1 cellular context compared by ENCODE assay signal in genomic region chr11:130002846-130003716, GRCh38.
TF ChIP-seq lines count a peak whose summit lies in the region.

No MANE protein-coding gene starts in this region.

TF ChIP-seq in HepG2, 621 proteins besides CTCF, POLR2A, EP300 and RAD21 (continued from another document and continues in another):
- TF ChIP-seq, protein P1, sequence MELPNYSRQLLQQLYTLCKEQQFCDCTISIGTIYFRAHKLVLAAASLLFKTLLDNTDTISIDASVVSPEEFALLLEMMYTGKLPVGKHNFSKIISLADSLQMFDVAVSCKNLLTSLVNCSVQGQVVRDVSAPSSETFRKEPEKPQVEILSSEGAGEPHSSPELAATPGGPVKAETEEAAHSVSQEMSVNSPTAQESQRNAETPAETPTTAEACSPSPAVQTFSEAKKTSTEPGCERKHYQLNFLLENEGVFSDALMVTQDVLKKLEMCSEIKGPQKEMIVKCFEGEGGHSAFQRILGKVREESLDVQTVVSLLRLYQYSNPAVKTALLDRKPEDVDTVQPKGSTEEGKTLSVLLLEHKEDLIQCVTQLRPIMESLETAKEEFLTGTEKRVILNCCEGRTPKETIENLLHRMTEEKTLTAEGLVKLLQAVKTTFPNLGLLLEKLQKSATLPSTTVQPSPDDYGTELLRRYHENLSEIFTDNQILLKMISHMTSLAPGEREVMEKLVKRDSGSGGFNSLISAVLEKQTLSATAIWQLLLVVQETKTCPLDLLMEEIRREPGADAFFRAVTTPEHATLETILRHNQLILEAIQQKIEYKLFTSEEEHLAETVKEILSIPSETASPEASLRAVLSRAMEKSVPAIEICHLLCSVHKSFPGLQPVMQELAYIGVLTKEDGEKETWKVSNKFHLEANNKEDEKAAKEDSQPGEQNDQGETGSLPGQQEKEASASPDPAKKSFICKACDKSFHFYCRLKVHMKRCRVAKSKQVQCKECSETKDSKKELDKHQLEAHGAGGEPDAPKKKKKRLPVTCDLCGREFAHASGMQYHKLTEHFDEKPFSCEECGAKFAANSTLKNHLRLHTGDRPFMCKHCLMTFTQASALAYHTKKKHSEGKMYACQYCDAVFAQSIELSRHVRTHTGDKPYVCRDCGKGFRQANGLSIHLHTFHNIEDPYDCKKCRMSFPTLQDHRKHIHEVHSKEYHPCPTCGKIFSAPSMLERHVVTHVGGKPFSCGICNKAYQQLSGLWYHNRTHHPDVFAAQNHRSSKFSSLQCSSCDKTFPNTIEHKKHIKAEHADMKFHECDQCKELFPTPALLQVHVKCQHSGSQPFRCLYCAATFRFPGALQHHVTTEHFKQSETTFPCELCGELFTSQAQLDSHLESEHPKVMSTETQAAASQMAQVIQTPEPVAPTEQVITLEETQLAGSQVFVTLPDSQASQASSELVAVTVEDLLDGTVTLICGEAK (IDR thresholded peaks at IDR 0.05), result no peak
- TF ChIP-seq, protein P1 (CRISPR knock-in tag; IDR thresholded peaks at IDR 0.05), result peak; percentile 82; the same call in 1 of the 2 replicates
- TF ChIP-seq ZNF644 (CRISPR knock-in tag; IDR thresholded peaks at IDR 0.05; ENCODE audit: low read depth), result 0 out of 2 replicates have a peak, but pooled peaks have one; percentile 36
- peak; percentile 92; the same call in 1 of the 2 replicates for TF ChIP-seq ZNF616 (CRISPR knock-in tag; IDR thresholded peaks at IDR 0.05; ENCODE audit: low read depth)
- TF ChIP-seq, protein P2, sequence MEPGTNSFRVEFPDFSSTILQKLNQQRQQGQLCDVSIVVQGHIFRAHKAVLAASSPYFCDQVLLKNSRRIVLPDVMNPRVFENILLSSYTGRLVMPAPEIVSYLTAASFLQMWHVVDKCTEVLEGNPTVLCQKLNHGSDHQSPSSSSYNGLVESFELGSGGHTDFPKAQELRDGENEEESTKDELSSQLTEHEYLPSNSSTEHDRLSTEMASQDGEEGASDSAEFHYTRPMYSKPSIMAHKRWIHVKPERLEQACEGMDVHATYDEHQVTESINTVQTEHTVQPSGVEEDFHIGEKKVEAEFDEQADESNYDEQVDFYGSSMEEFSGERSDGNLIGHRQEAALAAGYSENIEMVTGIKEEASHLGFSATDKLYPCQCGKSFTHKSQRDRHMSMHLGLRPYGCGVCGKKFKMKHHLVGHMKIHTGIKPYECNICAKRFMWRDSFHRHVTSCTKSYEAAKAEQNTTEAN (CRISPR knock-in tag; conservative IDR thresholded peaks at IDR 0.05), result peak; percentile 81; the same call in 1 of the 2 replicates
- TF ChIP-seq ZMYM3 (CRISPR knock-in tag; IDR thresholded peaks at IDR 0.05), result no peak
- TF ChIP-seq MBD4 (IDR thresholded peaks at IDR 0.05; ENCODE audit: borderline replicate concordance, low read length), result no peak
- TF ChIP-seq ZNF788 (CRISPR knock-in tag; IDR thresholded peaks at IDR 0.05; ENCODE audit: borderline replicate concordance), result peak; percentile 78; the same call in 1 of the 2 replicates
- TF ChIP-seq HNF4G (IDR thresholded peaks at IDR 0.05; ENCODE audit: borderline replicate concordance, low read depth, low read length), result no peak
- 0 out of 2 replicates have a peak, but pooled peaks have one; percentile 30 for TF ChIP-seq HNF4G (CRISPR knock-in tag; IDR thresholded peaks at IDR 0.05; ENCODE audit: borderline replicate concordance, low read depth)
- TF ChIP-seq TRIM22 (IDR thresholded peaks at IDR 0.05), result no peak
- TF ChIP-seq HMGXB4 (CRISPR knock-in tag; IDR thresholded peaks at IDR 0.05; ENCODE audit: borderline replicate concordance in 1 of 2, low read depth in 1 of 2), result peak in 1 of 2 experiments; percentile 9; a peak in 3 of 4 replicates
- TF ChIP-seq SP5 (CRISPR knock-in tag; IDR thresholded peaks at IDR 0.05; ENCODE audit: borderline replicate concordance, low read depth), result peak; percentile 47; the same call in 1 of the 2 replicates
- no peak for TF ChIP-seq PAF1 (CRISPR knock-in tag; IDR thresholded peaks at IDR 0.05)
- TF ChIP-seq, protein P3, sequence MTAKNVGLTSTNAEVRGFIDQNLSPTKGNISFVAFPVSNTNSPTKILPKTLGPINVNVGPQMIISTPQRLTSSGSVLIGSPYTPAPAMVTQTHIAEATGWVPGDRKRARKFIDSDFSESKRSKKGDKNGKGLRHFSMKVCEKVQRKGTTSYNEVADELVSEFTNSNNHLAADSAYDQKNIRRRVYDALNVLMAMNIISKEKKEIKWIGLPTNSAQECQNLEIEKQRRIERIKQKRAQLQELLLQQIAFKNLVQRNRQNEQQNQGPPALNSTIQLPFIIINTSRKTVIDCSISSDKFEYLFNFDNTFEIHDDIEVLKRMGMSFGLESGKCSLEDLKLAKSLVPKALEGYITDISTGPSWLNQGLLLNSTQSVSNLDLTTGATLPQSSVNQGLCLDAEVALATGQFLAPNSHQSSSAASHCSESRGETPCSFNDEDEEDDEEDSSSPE (CRISPR knock-in tag; IDR thresholded peaks at IDR 0.05), result peak; percentile 85
- peak; percentile 96; the same call in 1 of the 2 replicates for TF ChIP-seq ZNF235 (CRISPR knock-in tag; IDR thresholded peaks at IDR 0.05; ENCODE audit: borderline replicate concordance)
- peak; percentile 46 for TF ChIP-seq IKZF4 (CRISPR knock-in tag; IDR thresholded peaks at IDR 0.05; ENCODE audit: borderline replicate concordance, low read depth, not compliant biosample characterization)
- TF ChIP-seq RBAK (CRISPR knock-in tag; IDR thresholded peaks at IDR 0.05), result no peak
- no peak for TF ChIP-seq NFE2L1 (CRISPR knock-in tag; IDR thresholded peaks at IDR 0.05; ENCODE audit: borderline replicate concordance)
- peak; percentile 72; the same call in 1 of the 2 replicates for TF ChIP-seq SMYD3 (CRISPR knock-in tag; IDR thresholded peaks at IDR 0.05)
- TF ChIP-seq CENPBD1 (CRISPR knock-in tag; IDR thresholded peaks at IDR 0.05; ENCODE audit: borderline replicate concordance, low read depth), result no peak
- peak; percentile 28; the same call in 1 of the 2 replicates for TF ChIP-seq ARID3A (IDR thresholded peaks at IDR 0.05; ENCODE audit: low read depth, low read length)
- no peak; the same call in 1 of the 2 replicates for TF ChIP-seq ZNF703 (CRISPR knock-in tag; IDR thresholded peaks at IDR 0.05; ENCODE audit: borderline replicate concordance)
- TF ChIP-seq, protein P4, sequence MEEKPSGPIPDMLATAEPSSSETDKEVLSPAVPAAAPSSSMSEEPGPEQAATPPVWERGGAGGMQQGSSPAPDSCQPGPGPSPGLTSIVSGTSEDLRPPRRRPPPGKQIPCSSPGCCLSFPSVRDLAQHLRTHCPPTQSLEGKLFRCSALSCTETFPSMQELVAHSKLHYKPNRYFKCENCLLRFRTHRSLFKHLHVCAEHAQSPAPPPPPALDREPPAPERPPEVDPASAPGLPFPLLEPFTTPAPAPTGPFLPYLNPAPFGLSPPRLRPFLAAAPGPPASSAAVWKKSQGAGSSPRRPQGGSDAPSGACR (CRISPR knock-in tag; IDR thresholded peaks at IDR 0.05), result no peak
- TF ChIP-seq CSRNP1 (CRISPR knock-in tag; IDR thresholded peaks at IDR 0.05), result peak; percentile 86
- TF ChIP-seq, protein P5, sequence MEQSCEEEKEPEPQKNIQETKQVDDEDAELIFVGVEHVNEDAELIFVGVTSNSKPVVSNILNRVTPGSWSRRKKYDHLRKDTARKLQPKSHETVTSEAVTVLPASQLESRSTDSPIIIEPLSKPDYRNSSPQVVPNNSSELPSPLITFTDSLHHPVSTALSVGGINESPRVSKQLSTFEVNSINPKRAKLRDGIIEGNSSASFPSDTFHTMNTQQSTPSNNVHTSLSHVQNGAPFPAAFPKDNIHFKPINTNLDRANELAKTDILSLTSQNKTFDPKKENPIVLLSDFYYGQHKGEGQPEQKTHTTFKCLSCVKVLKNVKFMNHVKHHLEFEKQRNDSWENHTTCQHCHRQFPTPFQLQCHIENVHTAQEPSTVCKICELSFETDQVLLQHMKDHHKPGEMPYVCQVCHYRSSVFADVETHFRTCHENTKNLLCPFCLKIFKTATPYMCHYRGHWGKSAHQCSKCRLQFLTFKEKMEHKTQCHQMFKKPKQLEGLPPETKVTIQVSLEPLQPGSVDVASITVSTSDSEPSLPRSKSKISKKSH (CRISPR knock-in tag; IDR thresholded peaks at IDR 0.05; ENCODE audit: borderline replicate concordance), result no peak
- peak; percentile 65; the same call in 1 of the 2 replicates for TF ChIP-seq RNF2 (conservative IDR thresholded peaks at IDR 0.05; ENCODE audit: low read depth)
- no peak; the same call in 1 of the 2 replicates for TF ChIP-seq ZBTB7A (CRISPR knock-in tag; IDR thresholded peaks at IDR 0.05)
- TF ChIP-seq IRF2 (CRISPR knock-in tag; IDR thresholded peaks at IDR 0.05), result 0 out of 2 replicates have a peak, but pooled peaks have one; percentile 61
- TF ChIP-seq, protein P6, sequence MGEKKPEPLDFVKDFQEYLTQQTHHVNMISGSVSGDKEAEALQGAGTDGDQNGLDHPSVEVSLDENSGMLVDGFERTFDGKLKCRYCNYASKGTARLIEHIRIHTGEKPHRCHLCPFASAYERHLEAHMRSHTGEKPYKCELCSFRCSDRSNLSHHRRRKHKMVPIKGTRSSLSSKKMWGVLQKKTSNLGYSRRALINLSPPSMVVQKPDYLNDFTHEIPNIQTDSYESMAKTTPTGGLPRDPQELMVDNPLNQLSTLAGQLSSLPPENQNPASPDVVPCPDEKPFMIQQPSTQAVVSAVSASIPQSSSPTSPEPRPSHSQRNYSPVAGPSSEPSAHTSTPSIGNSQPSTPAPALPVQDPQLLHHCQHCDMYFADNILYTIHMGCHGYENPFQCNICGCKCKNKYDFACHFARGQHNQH (CRISPR knock-in tag; IDR thresholded peaks at IDR 0.05), result peak; percentile 48; the same call in 1 of the 2 replicates
- TF ChIP-seq ZNF672 (CRISPR knock-in tag; IDR thresholded peaks at IDR 0.05), result no peak
- TF ChIP-seq KMT2A (CRISPR knock-in tag; IDR thresholded peaks at IDR 0.05), result peak; percentile 37; the same call in 1 of the 2 replicates
